ENCODE assay signal across 22 cellular contexts in genomic region chr3:146685050-146685814, GRCh38.
"Had no signal": no experiment of that assay in that cellular context is flagged by ENCODE, and none has a peak within 500 bp of the region (broad histone marks: within the 10 kb centered on the region; RNA-seq: fewer than 3 reads in every experiment).

No MANE protein-coding gene starts in this region.

- H3K4me1 ChIP-seq: SJSA1 had no signal

- H3K36me3 ChIP-seq: MG63, SJSA1 had no signal

- H3K27ac ChIP-seq: SJSA1, SK-N-MC had no signal

- DNase-seq: Karpas-422; KBM-7; MG63; NCI-H1092 treated with DMSO at 0.1 percent for 48 hours; NCI-H1436; NCI-H187; NCI-H2029; NCI-H2081 treated with DMSO at 0.1 percent for 48 hours; NCI-H2171; NCI-H226; NCI-H446; NCI-H510A; NCI-H524 treated with DMSO at 0.1 percent for 48 hours; NCI-H69; NCI-H774; NK-92 treated with Interleukin-12 subunit alpha and Interleukin-12 subunit beta, amount 100 ng/mL, for 24 hours; PC-3; Right ventricle myocardium superior; SIG-M5 had no signal

- H3K4me3 ChIP-seq: MG63, SJSA1, SK-N-MC had no signal

- H3K27me3 ChIP-seq: MG63, SJSA1 had no signal

- H3K9me3 ChIP-seq: MG63, SJSA1 had no signal

- ATAC-seq: Panc1, PC-3 had no signal
